Comparison of ENCODE assay signal across 21 cellular contexts in the genomic region with DNA sequence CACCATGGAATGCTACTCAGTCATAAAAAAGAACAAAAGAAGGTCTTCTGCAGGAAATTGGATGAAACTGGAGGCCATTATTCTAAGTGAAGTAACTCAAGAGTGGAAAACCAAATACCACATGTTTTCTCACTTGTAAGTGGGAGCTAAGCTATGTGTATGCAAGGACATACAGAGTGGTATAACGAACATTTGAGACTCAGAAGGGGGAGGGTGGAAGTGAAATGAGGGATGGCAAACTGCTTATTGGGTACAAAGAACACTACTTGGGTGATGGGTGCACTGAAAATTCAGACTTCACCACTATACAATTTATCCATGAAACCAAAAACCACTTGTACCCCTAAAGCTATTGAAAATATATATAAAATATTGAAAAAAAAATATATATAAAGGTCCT.
"Had no signal": no experiment of that assay in that cellular context is flagged by ENCODE, and none has a peak within 500 bp of the region (broad histone marks: within the 10 kb centered on the region; RNA-seq: fewer than 3 reads in every experiment).

No MANE protein-coding gene starts in this region.

- H3K9me3 Mint-ChIP-seq: effector memory CD8-positive, alpha-beta T cell; natural killer cell; T-helper 2 cell treated with Interferon-gamma antibody and Interleukin-4, amounts not matched to agents 5 μg/mL and 100 μg/mL, for 36 hours had no signal

- DNase-seq: activated CD4-positive, alpha-beta T cell treated with anti-CD3 and anti-CD28 coated beads for 1 hour; activated CD4-positive, alpha-beta T cell treated with anti-CD3 and anti-CD28 coated beads, Interleukin-2, amount 50 U/mL, for 1 hour; activated CD8-positive, alpha-beta T cell treated with anti-CD3 and anti-CD28 coated beads, Interleukin-2, amount 10 ng/mL, durations not matched to agents 7 days and 5 days; activated gamma-delta T cell treated with Interleukin-2 at 50 U/mL for 16 hours; adrenal gland; brain microvascular endothelial cell; central memory CD4-positive, alpha-beta T cell; dorsolateral prefrontal cortex; effector memory CD8-positive, alpha-beta T cell; hippocampal formation; left lung; midbrain; natural killer cell; stimulated activated CD4-positive, alpha-beta T cell treated with anti-CD3 and anti-CD28 coated beads, Interleukin-4, amount 100 ng/mL, for 24 hours; stimulated activated naive CD8-positive, alpha-beta T cell treated with anti-CD3 and anti-CD28 coated beads, Interleukin-15, Interleukin-2, amounts not matched to agents 100 U/mL and 50 U/mL, for 24 hours; upper lobe of left lung had no signal

- H3K4me3 ChIP-seq: adrenal gland, ascending aorta, dorsolateral prefrontal cortex, esophagus muscularis mucosa, left lung, upper lobe of left lung had no signal

- H3K9me3 ChIP-seq: adrenal gland, ascending aorta, esophagus muscularis mucosa, left lung, upper lobe of left lung had no signal

- H3K27ac ChIP-seq: adrenal gland, ascending aorta, brain microvascular endothelial cell, esophagus muscularis mucosa had no signal

- ATAC-seq: activated CD8-positive, alpha-beta T cell treated with anti-CD3 and anti-CD28 coated beads, Interleukin-2, amount 10 ng/mL, durations not matched to agents 7 days and 5 days; effector memory CD8-positive, alpha-beta T cell; left lung; natural killer cell; stimulated activated naive CD8-positive, alpha-beta T cell treated with anti-CD3 and anti-CD28 coated beads, Interleukin-15, Interleukin-2, amounts not matched to agents 100 U/mL and 50 U/mL, for 24 hours had no signal

- H3K4me1 Mint-ChIP-seq: natural killer cell had no signal

- H3K27me3 ChIP-seq: adrenal gland, ascending aorta, brain microvascular endothelial cell, dorsolateral prefrontal cortex, esophagus muscularis mucosa, left lung, upper lobe of left lung had no signal

- H3K4me1 ChIP-seq: adrenal gland, ascending aorta had no signal

- H3K36me3 ChIP-seq: adrenal gland, ascending aorta, brain microvascular endothelial cell, esophagus muscularis mucosa, left lung, upper lobe of left lung had no signal

- H3K36me3 Mint-ChIP-seq: activated naive CD8-positive, alpha-beta T cell; natural killer cell had no signal

- H3K27ac Mint-ChIP-seq: activated CD8-positive, alpha-beta T cell treated with anti-CD3 and anti-CD28 coated beads, Interleukin-2, amount 10 ng/mL, durations not matched to agents 7 days and 5 days; activated naive CD8-positive, alpha-beta T cell; effector memory CD8-positive, alpha-beta T cell; natural killer cell; progenitor cell of endocrine pancreas; T-helper 2 cell treated with Interferon-gamma antibody and Interleukin-4, amounts not matched to agents 5 μg/mL and 100 μg/mL, for 36 hours had no signal

- H3K4me3 Mint-ChIP-seq: activated CD8-positive, alpha-beta T cell treated with anti-CD3 and anti-CD28 coated beads, Interleukin-2, amount 10 ng/mL, durations not matched to agents 7 days and 5 days; activated naive CD8-positive, alpha-beta T cell; effector memory CD8-positive, alpha-beta T cell; natural killer cell; T-helper 2 cell treated with Interferon-gamma antibody and Interleukin-4, amounts not matched to agents 5 μg/mL and 100 μg/mL, for 36 hours had no signal
